In the genomic region with DNA sequence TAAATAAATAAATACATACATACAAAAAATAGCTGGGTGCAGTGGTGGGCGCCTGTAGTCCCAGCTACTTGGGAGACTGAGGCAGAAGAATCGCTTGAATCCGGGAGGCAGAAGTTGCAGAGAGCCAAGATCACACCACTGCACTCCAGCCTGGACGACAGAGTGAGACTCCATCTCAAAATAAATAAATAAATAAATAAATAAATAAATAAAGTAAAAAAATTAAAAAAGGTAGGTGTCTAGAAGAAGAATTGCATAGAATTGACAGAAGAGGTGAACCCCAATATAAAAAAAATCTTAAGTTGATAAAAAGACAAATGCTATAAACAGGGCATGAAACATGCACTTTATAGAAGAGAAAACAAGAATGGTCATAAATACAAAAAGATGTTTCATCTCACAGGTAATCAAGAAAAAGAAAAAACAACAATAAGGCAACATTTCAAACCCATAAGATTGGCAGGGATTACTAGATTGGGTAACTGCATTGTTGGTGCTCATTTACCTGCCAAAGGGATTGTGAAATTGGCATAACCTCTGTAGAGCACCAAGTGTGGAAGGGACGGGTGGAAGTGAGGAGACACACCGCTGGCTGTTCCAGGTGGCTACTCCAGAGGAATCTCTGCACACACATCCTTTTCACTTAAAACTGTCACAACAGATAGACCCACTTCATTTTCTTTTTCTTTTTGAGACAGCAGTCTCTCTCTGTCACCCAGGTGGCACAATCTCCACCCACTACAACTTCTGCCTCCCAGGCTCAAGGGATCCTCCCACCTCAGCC, we compare ENCODE assay signal across 24 cellular contexts. TPM values are rescaled to one million over a fixed set of nuclear protein-coding genes. Genes with fewer than 3 reads are reported as not detected.
DNase-seq lines count a peak whose midpoint lies in the region; ATAC-seq and TF ChIP-seq lines count a peak whose summit lies in the region.
"Had no signal": no experiment of that assay in that cellular context is flagged by ENCODE, and none has a peak within 500 bp of the region (broad histone marks: within the 10 kb centered on the region; RNA-seq: fewer than 3 reads in every experiment).

No MANE protein-coding gene starts in this region.

- no peaks in the 10 kb centered on the region for H3K27me3 Mint-ChIP-seq in H9 (ENCODE audit: low read depth)
- H3K27me3 Mint-ChIP-seq in HFFc6 (ENCODE audit: insufficient read depth): no peaks in the 10 kb centered on the region; the same call in 1 of the 2 replicates
- H3K27me3 Mint-ChIP-seq: IgD-negative memory B cell had no signal

- H4K8ac ChIP-seq in H9 (replicated peaks; ENCODE audit: insufficient read length, low read depth, low read length): no peak overlapping the region

- no peak overlapping the region for H4K5ac ChIP-seq in H9 (ENCODE audit: insufficient read length, low read depth, low read length)

- no peak overlapping the region for H4K91ac ChIP-seq in H9 (ENCODE audit: insufficient read length, low read depth, low read length)

- H3K4me3 ChIP-seq in psoas muscle (no peak overlapping the region), right atrium auricular region (no peak overlapping the region)
- H3K4me3 ChIP-seq: BLaER1 treated with 17β-estradiol and CSF1 and Interleukin-3, amounts not matched to agents 10 nM and 100 nM; GM12878; GM23338 had no signal

- no peak overlapping the region for H3K18ac ChIP-seq in H9 (ENCODE audit: insufficient read length, low read depth, low read length)

- no peak overlapping the region for H2BK20ac ChIP-seq in H9 (ENCODE audit: low read depth, low read length, poor library complexity, severe bottlenecking)

- no peaks in the 10 kb centered on the region for H3K79me1 ChIP-seq in H9 (ENCODE audit: insufficient read depth, low read depth, low read length, poor library complexity, severe bottlenecking)

- no peak overlapping the region for H3K56ac ChIP-seq in H9 (ENCODE audit: insufficient read length, low read depth, low read length)

- H3K79me2 ChIP-seq in H9 (ENCODE audit: insufficient read depth, low read length): no peaks in the 10 kb centered on the region

- no peaks in the 10 kb centered on the region for H3K23me2 ChIP-seq in H9 (ENCODE audit: insufficient read length, low read depth, low read length, poor library complexity, severe bottlenecking)

- H3K36me3 Mint-ChIP-seq in H9 (ENCODE audit: insufficient read depth in 1 of 3, low read depth in 3 of 3) (peaks cover 12 to 26% (median 15%) of the 10 kb centered on the region in 3 experiments; a peak in 6 of 7 replicates), HFFc6 (ENCODE audit: low read depth) (peaks cover 11% of the 10 kb centered on the region)

- WGBS in H9 (ENCODE audit: extremely low coverage, insufficient read length, low lambda C conversion rate): no CpG with 5 or more reads among the region's 6 CpGs
- WGBS in psoas muscle, 3 donors: 75 to 82% (median 78%) methylated on average over 6 of the region's 6 CpGs

- no peak overlapping the region for H3K4me3 Mint-ChIP-seq in H9
- no peak overlapping the region for H3K4me3 Mint-ChIP-seq in HFFc6
- H3K4me3 Mint-ChIP-seq: CD8-positive, alpha-beta T cell; GM23338 had no signal

- peak; percentile 43 to 87 (median 80) for ATAC-seq in psoas muscle
- ATAC-seq: CD8-positive, alpha-beta T cell; GM12878; GM23338; PC-3 had no signal

- H2BK15ac ChIP-seq in H9 (ENCODE audit: low read depth, low read length): no peak overlapping the region

- no peak overlapping the region for H3T11ph ChIP-seq in H9 (ENCODE audit: low read length)

- H3K27ac Mint-ChIP-seq in H9: peak overlapping the region in 2 of 3 experiments; percentile 50 to 71; a peak in 3 of 7 replicates
- peak overlapping the region; percentile 21 for H3K27ac Mint-ChIP-seq in HFFc6
- H3K27ac Mint-ChIP-seq: CD8-positive, alpha-beta T cell; GM23338 had no signal

- H3K27ac ChIP-seq in H9 (ENCODE audit: insufficient read length, low read depth, low read length): no peak overlapping the region
- H3K27ac ChIP-seq in psoas muscle: no peak overlapping the region
- H3K27ac ChIP-seq in right atrium auricular region: no peak overlapping the region
- H3K27ac ChIP-seq: BLaER1 treated with 17β-estradiol and CSF1 and Interleukin-3, amounts not matched to agents 10 nM and 100 nM; RWPE1 had no signal

- H2AFZ ChIP-seq in H9 (ENCODE audit: low read length): no peak overlapping the region
- H2AFZ ChIP-seq: GM23338 had no signal

- no peak overlapping the region for H3K4me2 ChIP-seq in H9 (ENCODE audit: insufficient read depth, insufficient read length, low read length)
- H3K4me2 ChIP-seq: BLaER1 treated with 17β-estradiol and CSF1 and Interleukin-3, amounts not matched to agents 10 nM and 100 nM; GM23338 had no signal

- peaks cover 0 to 20% of the 10 kb centered on the region in 2 donors for H3K36me3 ChIP-seq in psoas muscle (ENCODE audit: insufficient read depth in 1 of 2, low read depth in 1 of 2)
- peaks cover 8% of the 10 kb centered on the region for H3K36me3 ChIP-seq in right atrium auricular region

- H3K27me3 ChIP-seq in H9 (ENCODE audit: insufficient read depth, low read length) (no peaks in the 10 kb centered on the region), psoas muscle (ENCODE audit: insufficient read depth in 3 of 3, low read length in 2 of 3) (no peaks in the 10 kb centered on the region), right atrium auricular region (no peaks in the 10 kb centered on the region)
- H3K27me3 ChIP-seq: BLaER1 treated with 17β-estradiol and CSF1 and Interleukin-3, amounts not matched to agents 10 nM and 100 nM had no signal

- DNase-seq in H9 (no peak), HFFc6 (no peak), glomerular visceral epithelial cell (ENCODE audit: extremely low spot score) (peak; percentile 16), psoas muscle (no peak), HT-29 (ENCODE audit: low spot score) (no peak), right atrium auricular region (ENCODE audit: low spot score) (no peak), HCEC 1CT (no peak)
- DNase-seq: CD8-positive, alpha-beta T cell; DMS53; EL; Kasumi-1; MM.1S; NCI-H1092; NCI-H1436 treated with DMSO at 0.1 percent for 48 hours; NCI-H2029 treated with DMSO at 0.1 percent for 48 hours; NCI-H2171; NCI-H526; PC-3; SIG-M5 had no signal

- no peak overlapping the region for H2BK5ac ChIP-seq in H9 (ENCODE audit: insufficient read length, low read length)

- H3K23ac ChIP-seq in H9 (ENCODE audit: insufficient read length, low read depth, low read length): no peak overlapping the region

- peaks cover 3 to 11% of the 10 kb centered on the region in 2 experiments; a peak in 2 of 5 replicates for H3K9me3 Mint-ChIP-seq in H9
- H3K9me3 Mint-ChIP-seq in HFFc6: no peaks in the 10 kb centered on the region
- H3K9me3 Mint-ChIP-seq: CD8-positive, alpha-beta T cell; IgD-negative memory B cell had no signal

- H2BK12ac ChIP-seq in H9 (ENCODE audit: insufficient read length, low read depth, low read length): no peak overlapping the region

- H3K4me1 Mint-ChIP-seq in H9 (peaks cover 10 to 18% of the 10 kb centered on the region in 2 experiments), HFFc6 (ENCODE audit: low read depth) (no peaks in the 10 kb centered on the region)

- intact Hi-C loops in psoas muscle (cut with DNase I): no loop called here

- H2BK120ac ChIP-seq in H9 (ENCODE audit: low read depth, low read length, poor library complexity, severe bottlenecking): no peak overlapping the region

- H3K9ac ChIP-seq in H9 (ENCODE audit: extremely low read depth, insufficient read length, low read length): no peak overlapping the region
- H3K9ac ChIP-seq: BLaER1 treated with 17β-estradiol and CSF1 and Interleukin-3, amounts not matched to agents 10 nM and 100 nM had no signal

- H3K9me3 ChIP-seq in H9 (ENCODE audit: control insufficient read depth, low read depth, low read length) (peaks cover 6% of the 10 kb centered on the region), psoas muscle (no peaks in the 10 kb centered on the region), right atrium auricular region (no peaks in the 10 kb centered on the region)

- H4K20me1 ChIP-seq in H9 (ENCODE audit: control insufficient read depth, insufficient read depth, insufficient read length): no peaks in the 10 kb centered on the region

- H3K14ac ChIP-seq in H9 (ENCODE audit: insufficient read depth, low read length): no peak overlapping the region

- TF ChIP-seq CTCF in H9 (conservative IDR thresholded peaks at IDR 0.05) (no peak), HFFc6 (IDR thresholded peaks at IDR 0.05) (no peak), psoas muscle (IDR thresholded peaks at IDR 0.05) (no peak), right atrium auricular region (IDR thresholded peaks at IDR 0.05) (no peak)

- H3K4ac ChIP-seq in H9 (ENCODE audit: low read depth, low read length): no peak overlapping the region

- H3K4me1 ChIP-seq in H9 (ENCODE audit: insufficient read depth, low read length) (no peaks in the 10 kb centered on the region), psoas muscle (no peaks in the 10 kb centered on the region), right atrium auricular region (no peaks in the 10 kb centered on the region)

- H2AK5ac ChIP-seq in H9 (ENCODE audit: insufficient read length, low read length): no peak overlapping the region

RNA-seq across cellular contexts. Expression of a gene that starts 44.7 kb away (rescaled TPM):
- total RNA-seq in H9 (2021) (46.5 and 50.9 TPM in 2 replicates), psoas muscle (10 to 100 TPM; 43.2 to 59.7 (median 46.7) TPM), right atrium auricular region (10 to 100 TPM; 45.8 to 52.5 TPM)
- total RNA-seq in HFFc6 (2021; fragmentation: NEBNext Ultra II Directional; extraction: Animal tissue kit (Norgen Biotek cat#: 25700)): 100 to 1,000 TPM; 161 to 184 (median 176) TPM
- 10 to 100 TPM; 12.8 to 33.7 (median 19.3) TPM for polyA plus RNA-seq in psoas muscle
- 47.0 and 51.5 TPM in 2 replicates for total RNA-seq in HT-29 (2014; rRNA removed; shearing (Covaris generic))
